Comparison of ENCODE assay signal across 19 cellular contexts in the genomic region with DNA sequence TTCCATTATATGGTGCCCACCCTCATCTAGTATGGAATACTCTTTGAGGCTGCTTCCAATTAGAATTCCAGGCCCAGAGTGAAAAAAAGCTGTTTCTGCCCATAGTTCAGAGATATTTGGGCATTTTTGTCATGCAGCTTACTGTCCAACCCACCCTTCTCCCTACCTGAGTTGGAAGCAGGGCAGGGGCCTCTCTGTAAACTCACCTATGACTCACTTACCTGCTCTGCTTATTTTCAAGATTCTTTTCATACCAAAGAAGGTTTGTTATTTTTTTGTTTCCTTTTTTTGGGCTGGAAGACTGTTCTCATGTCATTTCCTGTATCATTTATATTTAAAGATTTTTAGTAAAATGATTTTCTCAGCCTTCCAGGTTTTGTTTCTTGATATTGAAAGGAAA. TPM values are rescaled to one million over a fixed set of nuclear protein-coding genes. Genes with fewer than 3 reads are reported as not detected.
DNase-seq lines count a peak whose midpoint lies in the region; ATAC-seq and TF ChIP-seq lines count a peak whose summit lies in the region.
"Had no signal": no experiment of that assay in that cellular context is flagged by ENCODE, and none has a peak within 500 bp of the region (broad histone marks: within the 10 kb centered on the region; RNA-seq: fewer than 3 reads in every experiment).

No MANE protein-coding gene starts in this region.

- H3K36me3 Mint-ChIP-seq in MCF 10A (ENCODE audit: insufficient read depth, unreplicated experiment) = no peaks in the 10 kb centered on the region

- H2AFZ ChIP-seq in mammary epithelial cell (ENCODE audit: low read depth, low read length) = peak overlapping the region; percentile 21

- H3K4me1 ChIP-seq in breast epithelium (no peaks in the 10 kb centered on the region), mammary epithelial cell (ENCODE audit: insufficient read depth, low read length) (peaks cover 33% of the 10 kb centered on the region), thyroid gland (peaks cover 8 to 10% of the 10 kb centered on the region in 2 donors)
- H3K4me1 ChIP-seq: SJCRH30 had no signal

- TF ChIP-seq POLR2A in breast epithelium (IDR thresholded peaks at IDR 0.05) (no peak), thyroid gland (IDR thresholded peaks at IDR 0.05) (no peak)

- H3K4me1 Mint-ChIP-seq in MCF 10A (ENCODE audit: insufficient read depth, unreplicated experiment) = peaks cover 17% of the 10 kb centered on the region
- H3K4me1 Mint-ChIP-seq: IgD-negative memory B cell had no signal

- DNase-seq in MCF 10A (ENCODE audit: unreplicated experiment) (peak; percentile 25), breast epithelium (ENCODE audit: low spot score in 2 of 2) (no peak), mammary epithelial cell (peak; percentile 45), islet precursor cell (peak; percentile 79), thyroid gland (peak; percentile 22 to 31), NCI-H2227 (lab: John Stamatoyannopoulos, UW; ENCODE audit: unreplicated experiment) (no peak)
- DNase-seq in central memory CD4-positive, alpha-beta T cell = no peak
- DNase-seq: 8988T; CD4-positive, alpha-beta T cell; DMS79; H9; Kasumi-1; NCI-H1092 treated with DMSO at 0.1 percent for 48 hours; NCI-H146; NCI-H510A treated with DMSO at 0.1 percent for 48 hours; NCI-H82; SJCRH30 had no signal

- dilution Hi-C loops in mammary epithelial cell (cut with HindIII; ENCODE audit: low sequenced_read_pairs) = no loop called here

- H3K27ac ChIP-seq in breast epithelium (no peak overlapping the region), mammary epithelial cell (ENCODE audit: insufficient read depth, low read depth, low read length) (peak overlapping the region; percentile 54), thyroid gland (peak overlapping the region in 2 of 3 donors; percentile 27 to 49)
- H3K27ac ChIP-seq: SJCRH30 had no signal

- ATAC-seq in GM19035 (IDR thresholded peaks at IDR 0.05; ENCODE audit: unreplicated experiment) = no peak

- CTCF ChIA-PET in MCF 10A (lab: Yijun Ruan, JAX) = no interaction called here
- CTCF ChIA-PET in mammary epithelial cell (lab: Charles Lee; ENCODE audit: low non-redundant PET) = no interaction called here

- no peaks in the 10 kb centered on the region for H3K9me3 ChIP-seq in breast epithelium
- H3K9me3 ChIP-seq in mammary epithelial cell (replicated peaks; ENCODE audit: insufficient read depth, low read length) = no peaks in the 10 kb centered on the region
- no peaks in the 10 kb centered on the region for H3K9me3 ChIP-seq in thyroid gland

- H3K9me3 Mint-ChIP-seq in MCF 10A (ENCODE audit: unreplicated experiment) = peaks cover 7% of the 10 kb centered on the region
- H3K9me3 Mint-ChIP-seq: CD4-positive, alpha-beta T cell; H9; IgD-negative memory B cell had no signal

- intact Hi-C loops in MCF 10A (cut with micrococcal nuclease) (no loop called here), breast epithelium (cut with DNase I; ENCODE audit: low total_unique reads) (no loop called here), mammary epithelial cell (cut with micrococcal nuclease) (no loop called here), thyroid gland (cut with DNase I) (no loop called here)

- no peaks in the 10 kb centered on the region for H3K27me3 Mint-ChIP-seq in MCF 10A (ENCODE audit: insufficient read depth, unreplicated experiment)

- TF ChIP-seq CTCF in MCF 10A (IDR thresholded peaks at IDR 0.05; ENCODE audit: unreplicated experiment) (no peak), breast epithelium (IDR thresholded peaks at IDR 0.05) (no peak), mammary epithelial cell (conservative IDR thresholded peaks at IDR 0.05 in 1 of 2, IDR thresholded peaks at IDR 0.05 in 1 of 2; ENCODE audit: extremely low read depth in 1 of 2, insufficient read depth in 1 of 2, low read depth in 1 of 2, low read length in 2 of 2) (no peak), thyroid gland (IDR thresholded peaks at IDR 0.05) (no peak)

- H3K27ac Mint-ChIP-seq in MCF 10A (ENCODE audit: low read depth, unreplicated experiment) = peak overlapping the region; percentile 62
- H3K27ac Mint-ChIP-seq: CD4-positive, alpha-beta T cell; H9; IgD-negative memory B cell had no signal

- H4K20me1 ChIP-seq in mammary epithelial cell (ENCODE audit: insufficient read depth, low read length) = no peaks in the 10 kb centered on the region

- no peak overlapping the region for H3K4me3 ChIP-seq in breast epithelium
- H3K4me3 ChIP-seq in mammary epithelial cell (replicated peaks in 1 of 3; ENCODE audit: insufficient read depth in 1 of 3, low read depth in 2 of 3, low read length in 3 of 3) = no peak overlapping the region
- H3K4me3 ChIP-seq in thyroid gland (replicated peaks in 1 of 3) = no peak overlapping the region
- H3K4me3 ChIP-seq: SJCRH30 had no signal

- no peaks in the 10 kb centered on the region for H3K27me3 ChIP-seq in breast epithelium
- H3K27me3 ChIP-seq in mammary epithelial cell (ENCODE audit: insufficient read depth, low read length) = no peaks in the 10 kb centered on the region
- no peaks in the 10 kb centered on the region for H3K27me3 ChIP-seq in thyroid gland
- H3K27me3 ChIP-seq: SJCRH30 had no signal

- no peaks in the 10 kb centered on the region for H3K79me2 ChIP-seq in mammary epithelial cell (ENCODE audit: insufficient read depth, low read length)

- POLR2A ChIA-PET in MCF 10A (lab: Yijun Ruan, JAX) = no interaction called here

- in situ Hi-C loops in mammary epithelial cell (cut with MboI; ENCODE audit: low sequenced_read_pairs in 2 of 2) = no loop called here

- BruUV-seq in MCF 10A (replicated peaks; lab: Mats Ljungman, UMichigan) = no TSS peak
- TSS peak; percentile 30 for BruUV-seq in mammary epithelial cell (replicated peaks; lab: Mats Ljungman, UMichigan)

- H3K9ac ChIP-seq in mammary epithelial cell (ENCODE audit: insufficient read depth, low read length) = no peak overlapping the region

- H3K4me2 ChIP-seq in mammary epithelial cell (ENCODE audit: insufficient read depth, low read depth, low read length) = peak overlapping the region; percentile 44

- H3K36me3 ChIP-seq in breast epithelium (no peaks in the 10 kb centered on the region), mammary epithelial cell (ENCODE audit: insufficient read depth, low read length) (no peaks in the 10 kb centered on the region), thyroid gland (no peaks in the 10 kb centered on the region)
- H3K36me3 ChIP-seq: SJCRH30 had no signal

- H3K4me3 Mint-ChIP-seq in MCF 10A (ENCODE audit: unreplicated experiment) = no peak overlapping the region
- H3K4me3 Mint-ChIP-seq: CD4-positive, alpha-beta T cell; H9; IgD-negative memory B cell had no signal

RNA-seq across cellular contexts. Expression of a gene that starts 38.4 kb away (rescaled TPM):
- total RNA-seq in MCF 10A (2022) (not detected in 2 replicates), breast epithelium (1 to 10 TPM in 1 of 3 donors, under 1 TPM in 1, not detected in 1; 0.59 to 4.2 TPM), mammary epithelial cell (1 to 10 TPM; 1.9 to 2.5 TPM), thyroid gland (1 to 10 TPM in 1 of 4 donors, under 1 TPM in 1, not detected in 2; 0.78 to 2.8 TPM)
- polyA plus RNA-seq in mammary epithelial cell = 1.9 TPM
- not detected for polyA minus RNA-seq in mammary epithelial cell
- total RNA-seq: CD4-positive, alpha-beta T cell; SJCRH30 had no signal
- polyA plus RNA-seq: IgD-negative memory B cell had no signal

RNA-seq across cellular contexts. Expression of a gene that starts 55.7 kb away (rescaled TPM):
- total RNA-seq in MCF 10A (2022) (108 and 114 TPM in 2 replicates), breast epithelium (100 to 1,000 TPM in 1 of 3 donors, 10 to 100 TPM in 2; 67.2 to 170 (median 98.9) TPM), mammary epithelial cell (100 to 1,000 TPM; 145 to 168 TPM), thyroid gland (100 to 1,000 TPM; 103 to 199 (median 143) TPM)
- 42.1 TPM for polyA plus RNA-seq in mammary epithelial cell
- polyA minus RNA-seq in mammary epithelial cell = 60.9 TPM

Comparison
In these comparisons a context has a peak if more than half of its experiments do, and no peak if none do; other contexts are left out.
1. DNase-seq: peak in MCF 10A (single experiment), mammary epithelial cell (single experiment), islet precursor cell (single experiment) and thyroid gland (2 of 2); none in breast epithelium (0 of 2), central memory CD4-positive, alpha-beta T cell (single experiment) and NCI-H2227 (single experiment).
2. H3K27ac ChIP-seq: peak in mammary epithelial cell (single experiment) and thyroid gland (2 of 3); none in breast epithelium (0 of 2).